1 cellular context compared by ENCODE assay signal in genomic region chr12:53058674-53059433, GRCh38.
TF ChIP-seq lines count a peak whose summit lies in the region.

No MANE protein-coding gene starts in this region.

TF ChIP-seq in K562, 482 proteins besides CTCF, POLR2A, EP300 and RAD21:
- TF ChIP-seq, protein P1, sequence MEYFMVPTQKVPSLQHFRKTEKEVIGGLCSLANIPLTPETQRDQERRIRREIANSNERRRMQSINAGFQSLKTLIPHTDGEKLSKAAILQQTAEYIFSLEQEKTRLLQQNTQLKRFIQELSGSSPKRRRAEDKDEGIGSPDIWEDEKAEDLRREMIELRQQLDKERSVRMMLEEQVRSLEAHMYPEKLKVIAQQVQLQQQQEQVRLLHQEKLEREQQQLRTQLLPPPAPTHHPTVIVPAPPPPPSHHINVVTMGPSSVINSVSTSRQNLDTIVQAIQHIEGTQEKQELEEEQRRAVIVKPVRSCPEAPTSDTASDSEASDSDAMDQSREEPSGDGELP (CRISPR knock-in tag; IDR thresholded peaks at IDR 0.05; ENCODE audit: borderline replicate concordance), result 0 out of 2 replicates have a peak, but pooled peaks have one; percentile 16
- no peak for TF ChIP-seq ZNF143 (CRISPR knock-in tag; IDR thresholded peaks at IDR 0.05)
- TF ChIP-seq POLR2G (IDR thresholded peaks at IDR 0.05; ENCODE audit: low read depth, low read length), result peak; percentile 57; the same call in 1 of the 2 replicates
- no peak for TF ChIP-seq SAFB2 (IDR thresholded peaks at IDR 0.05; ENCODE audit: borderline replicate concordance, low read depth, low read length, severe bottlenecking)
